10 cellular contexts compared by ENCODE assay signal in the genomic region with DNA sequence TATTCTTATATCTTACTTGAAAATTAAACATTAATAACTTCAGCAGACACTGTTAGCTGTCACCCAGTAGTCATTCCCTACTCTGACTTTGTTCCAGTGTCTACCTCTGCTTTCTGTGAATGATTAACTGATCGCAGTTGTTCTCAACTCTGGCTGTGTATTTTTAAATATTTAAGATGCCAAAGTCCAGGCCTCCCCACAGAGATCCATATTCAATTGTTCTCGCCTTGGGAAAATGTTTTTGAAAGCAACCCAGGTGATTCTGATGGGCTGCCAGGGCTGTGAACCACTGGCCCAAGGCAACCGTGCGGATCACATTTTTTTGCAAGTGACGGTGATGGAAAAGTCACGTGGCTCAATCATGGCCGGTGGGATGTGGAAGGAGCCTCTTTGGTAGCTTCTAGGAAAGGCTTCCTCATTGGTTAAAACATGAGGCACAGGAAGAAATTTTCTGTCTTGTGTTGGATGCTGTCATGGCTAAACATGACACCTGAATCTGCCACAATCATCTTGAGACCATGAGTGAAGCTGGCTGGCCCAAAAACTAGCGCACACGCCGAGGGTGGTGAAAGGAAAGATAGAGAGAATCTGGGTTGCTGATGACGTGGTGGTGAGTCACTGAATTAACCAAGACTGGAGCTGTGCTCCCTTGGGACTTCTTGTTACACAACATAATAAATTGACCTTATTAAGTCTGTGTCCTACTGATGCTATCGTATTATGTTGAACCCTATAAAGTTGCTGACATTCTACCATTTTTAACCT. TPM values are rescaled to one million over a fixed set of nuclear protein-coding genes. Genes with fewer than 3 reads are reported as not detected.
DNase-seq lines count a peak whose midpoint lies in the region; ATAC-seq and FAIRE-seq lines count a peak whose summit lies in the region.
"Had no signal": no experiment of that assay in that cellular context is flagged by ENCODE, and none has a peak within 500 bp of the region (broad histone marks: within the 10 kb centered on the region; RNA-seq: fewer than 3 reads in every experiment).

No MANE protein-coding gene starts in this region.

- H3K4me3 Mint-ChIP-seq in activated T-helper 17 cell treated with anti-CD3 and anti-CD28 coated beads, Interleukin-2, amount 50 U/mL, for 72 hours = no peak overlapping the region

- DNase-seq in stimulated activated CD4-positive, alpha-beta T cell treated with anti-CD3 and anti-CD28 coated beads, Interleukin-1b, Interleukin-23, amount 100 ng/mL, for 48 hours = peak; percentile 4
- DNase-seq in stimulated activated CD4-positive, alpha-beta T cell treated with anti-CD3 and anti-CD28 coated beads, Interleukin-2, amount 100 ng/mL, for 24 hours = no peak
- no peak for DNase-seq in DMS153 treated with DMSO at 0.1 percent for 48 hours (lab: John Stamatoyannopoulos, UW; ENCODE audit: unreplicated experiment)
- no peak for DNase-seq in middle frontal gyrus (ENCODE audit: extremely low spot score, low spot score)
- no peak for DNase-seq in NCI-H510A treated with DMSO at 0.1 percent for 48 hours (lab: John Stamatoyannopoulos, UW)

- H3K27ac Mint-ChIP-seq in activated T-helper 17 cell treated with anti-CD3 and anti-CD28 coated beads, Interleukin-2, amount 50 U/mL, for 72 hours = no peak overlapping the region

- no peaks in the 10 kb centered on the region for H3K36me3 Mint-ChIP-seq in activated T-helper 17 cell treated with anti-CD3 and anti-CD28 coated beads, Interleukin-2, amount 50 U/mL, for 72 hours (ENCODE audit: low read depth)

- no peaks in the 10 kb centered on the region for H3K27me3 Mint-ChIP-seq in activated T-helper 17 cell treated with anti-CD3 and anti-CD28 coated beads, Interleukin-2, amount 50 U/mL, for 72 hours

- ATAC-seq in activated T-helper 17 cell treated with anti-CD3 and anti-CD28 coated beads, Interleukin-2, amount 50 U/mL, for 72 hours (replicated peaks) = peak; percentile 89
- ATAC-seq in HG03025 (IDR thresholded peaks at IDR 0.05; ENCODE audit: low FRiP score, unreplicated experiment) = no peak

- H3K9me3 Mint-ChIP-seq in activated T-helper 17 cell treated with anti-CD3 and anti-CD28 coated beads, Interleukin-2, amount 50 U/mL, for 72 hours = no peaks in the 10 kb centered on the region

- FAIRE-seq in islet of Langerhans (lab: Jason Lieb, UNC) = peak; percentile 81

- peaks cover 11% of the 10 kb centered on the region for H3K4me1 Mint-ChIP-seq in activated T-helper 17 cell treated with anti-CD3 and anti-CD28 coated beads, Interleukin-2, amount 50 U/mL, for 72 hours

RNA-seq across cellular contexts. Expression of gene RDH12, which starts 37.2 kb away (rescaled TPM):
- total RNA-seq in activated T-helper 17 cell treated with anti-CD3 and anti-CD28 coated beads, Interleukin-2, amount 50 U/mL, for 72 hours = not detected
- total RNA-seq: mononuclear cell; T-helper 1 cell treated with Interleukin-12 subunit alpha and Interleukin-12 subunit beta and Interleukin-4 antibody, amounts not matched to agents 30 ng/mL and 1 ng/mL, for 36 hours had no signal

RNA-seq across cellular contexts. Expression of gene RDH11, which starts 43.4 kb away (rescaled TPM):
- total RNA-seq in activated T-helper 17 cell treated with anti-CD3 and anti-CD28 coated beads, Interleukin-2, amount 50 U/mL, for 72 hours = 10 to 100 TPM; 40.3 to 44.6 TPM
